In the genomic region with DNA sequence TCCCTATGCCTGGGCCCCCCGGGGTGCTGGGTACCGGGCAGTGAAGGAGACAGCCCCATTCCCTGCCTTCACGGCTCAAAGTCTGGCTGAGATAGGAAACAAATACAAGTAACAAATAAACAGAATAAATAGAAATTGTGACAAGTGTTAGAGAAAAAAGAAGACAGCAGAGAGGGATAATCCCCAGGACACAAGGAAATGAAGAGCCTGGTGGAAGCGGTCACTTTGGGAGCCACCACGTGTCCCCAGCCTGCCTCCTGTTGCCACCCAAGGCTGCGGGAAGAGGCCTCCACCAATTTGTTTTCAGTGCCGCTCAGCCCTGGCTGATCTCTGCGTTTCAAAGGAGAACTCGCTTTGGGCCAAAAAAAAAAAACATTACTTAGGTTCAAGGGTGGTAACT, we compare ENCODE assay signal across 24 cellular contexts. TPM values are rescaled to one million over a fixed set of nuclear protein-coding genes. Genes with fewer than 3 reads are reported as not detected.
DNase-seq lines count a peak whose midpoint lies in the region; ATAC-seq and TF ChIP-seq lines count a peak whose summit lies in the region.
"Had no signal": no experiment of that assay in that cellular context is flagged by ENCODE, and none has a peak within 500 bp of the region (broad histone marks: within the 10 kb centered on the region; RNA-seq: fewer than 3 reads in every experiment).

No MANE protein-coding gene starts in this region.

- no TSS peak for BruUV-seq in MCF 10A (replicated peaks; lab: Mats Ljungman, UMichigan)

- H3K4me1 Mint-ChIP-seq in MCF 10A (ENCODE audit: insufficient read depth, unreplicated experiment) = peaks cover 6% of the 10 kb centered on the region
- peaks cover 33% of the 10 kb centered on the region for H3K4me1 Mint-ChIP-seq in nephron progenitor cell
- H3K4me1 Mint-ChIP-seq in activated CD4-positive, alpha-beta T cell treated with anti-CD3 and anti-CD28 coated beads, Interleukin-2, amount 10 ng/mL, durations not matched to agents 7 days and 5 days = peaks cover 3% of the 10 kb centered on the region

- CTCF ChIA-PET in MCF 10A (lab: Yijun Ruan, JAX) = no interaction called here
- CTCF ChIA-PET in activated CD4-positive, alpha-beta T cell treated with anti-CD3 and anti-CD28 coated beads, Interleukin-2, amount 10 ng/mL, durations not matched to agents 7 days and 5 days (lab: Charles Lee) = no interaction called here

- no peak overlapping the region for H3K27ac ChIP-seq in breast epithelium
- H3K27ac ChIP-seq in cingulate gyrus (ENCODE audit: low read depth, low read length) = peak overlapping the region; percentile 40
- H3K27ac ChIP-seq: A549 had no signal

- intact Hi-C loops in MCF 10A (cut with micrococcal nuclease) (no loop called here), breast epithelium (cut with DNase I; ENCODE audit: low total_unique reads) (no loop called here)

- no peaks in the 10 kb centered on the region for H3K9me3 ChIP-seq in breast epithelium
- H3K9me3 ChIP-seq: A549; BLaER1 treated with 17β-estradiol and CSF1 and Interleukin-3, amounts not matched to agents 10 nM and 100 nM; HAP-1 had no signal

- no peak for TF ChIP-seq POLR2A in breast epithelium (IDR thresholded peaks at IDR 0.05)

- no peaks in the 10 kb centered on the region for H3K4me1 ChIP-seq in breast epithelium
- H3K4me1 ChIP-seq: A549, HAP-1 had no signal

- H3K4me3 ChIP-seq in breast epithelium = no peak overlapping the region
- H3K4me3 ChIP-seq: A549; BLaER1 treated with 17β-estradiol and CSF1 and Interleukin-3, amounts not matched to agents 10 nM and 100 nM; GM23338; HAP-1; K562 had no signal

- H3K27me3 Mint-ChIP-seq in MCF 10A (ENCODE audit: insufficient read depth, unreplicated experiment) = no peaks in the 10 kb centered on the region
- H3K27me3 Mint-ChIP-seq in nephron progenitor cell (ENCODE audit: low read depth, poor library complexity) = no peaks in the 10 kb centered on the region
- H3K27me3 Mint-ChIP-seq in activated CD4-positive, alpha-beta T cell treated with anti-CD3 and anti-CD28 coated beads, Interleukin-2, amount 10 ng/mL, durations not matched to agents 7 days and 5 days = no peaks in the 10 kb centered on the region
- H3K27me3 Mint-ChIP-seq: CD4-positive, alpha-beta T cell had no signal

- peak overlapping the region; percentile 27 for H3K27ac Mint-ChIP-seq in MCF 10A (ENCODE audit: low read depth, unreplicated experiment)
- H3K27ac Mint-ChIP-seq in nephron progenitor cell = peak overlapping the region; percentile 72
- no peak overlapping the region for H3K27ac Mint-ChIP-seq in activated CD4-positive, alpha-beta T cell treated with anti-CD3 and anti-CD28 coated beads, Interleukin-2, amount 10 ng/mL, durations not matched to agents 7 days and 5 days
- H3K27ac Mint-ChIP-seq: CD4-positive, alpha-beta T cell had no signal

- POLR2A ChIA-PET in MCF 10A (lab: Yijun Ruan, JAX) = no interaction called here
- POLR2A ChIA-PET in activated CD4-positive, alpha-beta T cell treated with anti-CD3 and anti-CD28 coated beads, Interleukin-2, amount 10 ng/mL, durations not matched to agents 7 days and 5 days (lab: Charles Lee) = no interaction called here

- ATAC-seq in HG03457 (IDR thresholded peaks at IDR 0.05; ENCODE audit: unreplicated experiment) = no peak
- ATAC-seq: A549, GM23338, K562 had no signal

- H3K9me3 Mint-ChIP-seq in MCF 10A (ENCODE audit: unreplicated experiment) = no peaks in the 10 kb centered on the region
- H3K9me3 Mint-ChIP-seq in nephron progenitor cell = no peaks in the 10 kb centered on the region
- H3K9me3 Mint-ChIP-seq in activated CD4-positive, alpha-beta T cell treated with anti-CD3 and anti-CD28 coated beads, Interleukin-2, amount 10 ng/mL, durations not matched to agents 7 days and 5 days = no peaks in the 10 kb centered on the region
- H3K9me3 Mint-ChIP-seq: CD4-positive, alpha-beta T cell; GM23338; HFFc6 had no signal

- H3K27me3 ChIP-seq in breast epithelium = no peaks in the 10 kb centered on the region
- H3K27me3 ChIP-seq: BLaER1 treated with 17β-estradiol and CSF1 and Interleukin-3, amounts not matched to agents 10 nM and 100 nM had no signal

- H3K4me3 Mint-ChIP-seq in MCF 10A (ENCODE audit: unreplicated experiment) (no peak overlapping the region), nephron progenitor cell (no peak overlapping the region)
- H3K4me3 Mint-ChIP-seq in activated CD4-positive, alpha-beta T cell treated with anti-CD3 and anti-CD28 coated beads, Interleukin-2, amount 10 ng/mL, durations not matched to agents 7 days and 5 days = no peak overlapping the region
- H3K4me3 Mint-ChIP-seq: CD4-positive, alpha-beta T cell; GM23338; HFFc6 had no signal

- peaks cover 12% of the 10 kb centered on the region for H3K36me3 ChIP-seq in breast epithelium

- TF ChIP-seq CTCF in MCF 10A (IDR thresholded peaks at IDR 0.05; ENCODE audit: unreplicated experiment) = no peak
- TF ChIP-seq CTCF in breast epithelium (IDR thresholded peaks at IDR 0.05) = no peak
- no peak for TF ChIP-seq CTCF in nephron progenitor cell (IDR thresholded peaks at IDR 0.05)

- peaks cover 41% of the 10 kb centered on the region for H3K36me3 Mint-ChIP-seq in MCF 10A (ENCODE audit: insufficient read depth, unreplicated experiment)
- H3K36me3 Mint-ChIP-seq in nephron progenitor cell (ENCODE audit: low read depth) = peaks cover 53% of the 10 kb centered on the region
- H3K36me3 Mint-ChIP-seq in activated CD4-positive, alpha-beta T cell treated with anti-CD3 and anti-CD28 coated beads, Interleukin-2, amount 10 ng/mL, durations not matched to agents 7 days and 5 days (ENCODE audit: low read depth) = peaks cover 16% of the 10 kb centered on the region

- DNase-seq in MCF 10A (ENCODE audit: unreplicated experiment) (no peak), breast epithelium (ENCODE audit: low spot score in 2 of 2) (no peak), nephron progenitor cell (no peak), cerebellum (ENCODE audit: low spot score) (no peak)
- no peak for DNase-seq in activated CD4-positive, alpha-beta T cell treated with anti-CD3 and anti-CD28 coated beads, Interleukin-2, amount 10 ng/mL, durations not matched to agents 7 days and 5 days
- DNase-seq: AML-193; CD4-positive, alpha-beta T cell; COR-L47; DMS53; HFFc6; Kasumi-1; NCI-H1105; NCI-H146; NCI-H1930; NCI-H2107; NCI-H524; NCI-H774 had no signal

RNA-seq across cellular contexts. Expression of a gene that starts 31.2 kb away (rescaled TPM):
- total RNA-seq in MCF 10A (2022) (22.0 and 29.2 TPM in 2 replicates), breast epithelium (10 to 100 TPM; 28.8 to 43.3 (median 42.6) TPM), cerebellum (23.7 TPM)
- total RNA-seq in activated CD4-positive, alpha-beta T cell treated with anti-CD3 and anti-CD28 coated beads, Interleukin-2, amount 10 ng/mL, durations not matched to agents 7 days and 5 days = 10 to 100 TPM; 36.0 to 39.0 TPM
